9 cellular contexts compared by ENCODE assay signal in genomic region chr7:101077303-101078086, GRCh38. TPM values are rescaled to one million over a fixed set of nuclear protein-coding genes. Genes with fewer than 3 reads are reported as not detected.
A peak's percentile ranks its signal among the peaks of the same experiment; 100 is the strongest.
DNase-seq lines count a peak whose midpoint lies in the region; ATAC-seq and TF ChIP-seq lines count a peak whose summit lies in the region.
"Had no signal": no experiment of that assay in that cellular context is flagged by ENCODE, and none has a peak within 500 bp of the region (broad histone marks: within the 10 kb centered on the region; RNA-seq: fewer than 3 reads in every experiment).

No MANE protein-coding gene starts in this region.

- H4K20me1 ChIP-seq in SU-DHL-6 (ENCODE audit: low read depth, low read length): no peaks in the 10 kb centered on the region

- H3K79me2 ChIP-seq in SU-DHL-6 (ENCODE audit: insufficient read depth, low read length): no peaks in the 10 kb centered on the region

- intact Hi-C loops in sciatic nerve (cut with DNase I): no loop called here

- H3K4me1 ChIP-seq in right atrium auricular region: no peaks in the 10 kb centered on the region

- no peaks in the 10 kb centered on the region for H3K9me2 ChIP-seq in SU-DHL-6 (replicated peaks; ENCODE audit: insufficient read depth, low read length)

- no peaks in the 10 kb centered on the region; the same call in 1 of the 2 replicates for H3F3A ChIP-seq in SU-DHL-6 (ENCODE audit: insufficient read depth)

- no peaks in the 10 kb centered on the region for H3K27me3 ChIP-seq in SU-DHL-6 (ENCODE audit: low read length)
- H3K27me3 ChIP-seq in right atrium auricular region: no peaks in the 10 kb centered on the region

- H3K9me3 ChIP-seq in SU-DHL-6 (ENCODE audit: insufficient read depth, low read length) (no peaks in the 10 kb centered on the region), right atrium auricular region (no peaks in the 10 kb centered on the region)

- POLR2A ChIA-PET in activated naive CD8-positive, alpha-beta T cell treated with anti-CD3 and anti-CD28 coated beads, Interleukin-2, amount 10 ng/mL, durations not matched to agents 7 days and 5 days (lab: Charles Lee): interaction anchor here (0.6 to 0.8 kb wide), 3 partner anchors 188 to 321 kb away, joined by 3 read pairs; partner anchors contain the start of gene UFSP1

- no peaks in the 10 kb centered on the region for H3K9me3 Mint-ChIP-seq in HFFc6
- no peaks in the 10 kb centered on the region for H3K9me3 Mint-ChIP-seq in activated naive CD8-positive, alpha-beta T cell treated with anti-CD3 and anti-CD28 coated beads, Interleukin-2, amount 10 ng/mL, durations not matched to agents 7 days and 5 days

- DNase-seq in ELR (ENCODE audit: low read depth) (peak; percentile 78), HFFc6 (peak; percentile 80), NCI-H146 treated with DMSO at 0.1 percent for 48 hours (lab: John Stamatoyannopoulos, UW; ENCODE audit: unreplicated experiment) (peak; percentile 61), right atrium auricular region (ENCODE audit: low spot score) (peak; percentile 77), sciatic nerve (ENCODE audit: low spot score) (peak; percentile 87)
- peak; percentile 79 for DNase-seq in activated naive CD8-positive, alpha-beta T cell treated with anti-CD3 and anti-CD28 coated beads, Interleukin-2, amount 10 ng/mL, durations not matched to agents 7 days and 5 days

- H3K4me1 Mint-ChIP-seq in HFFc6 (ENCODE audit: low read depth): no peaks in the 10 kb centered on the region
- H3K4me1 Mint-ChIP-seq in activated naive CD8-positive, alpha-beta T cell treated with anti-CD3 and anti-CD28 coated beads, Interleukin-2, amount 10 ng/mL, durations not matched to agents 7 days and 5 days: peaks cover 4% of the 10 kb centered on the region

- no peaks in the 10 kb centered on the region for H3K36me3 ChIP-seq in SU-DHL-6 (ENCODE audit: low read length)
- no peaks in the 10 kb centered on the region for H3K36me3 ChIP-seq in right atrium auricular region

- H3K27ac ChIP-seq in SU-DHL-6 (ENCODE audit: low read depth, low read length) (no peak overlapping the region), right atrium auricular region (no peak overlapping the region)

- H3K36me3 Mint-ChIP-seq in HFFc6 (ENCODE audit: low read depth): no peaks in the 10 kb centered on the region
- no peaks in the 10 kb centered on the region for H3K36me3 Mint-ChIP-seq in activated naive CD8-positive, alpha-beta T cell treated with anti-CD3 and anti-CD28 coated beads, Interleukin-2, amount 10 ng/mL, durations not matched to agents 7 days and 5 days

- peak overlapping the region; percentile 29 for H3K27ac Mint-ChIP-seq in HFFc6
- no peak overlapping the region for H3K27ac Mint-ChIP-seq in activated naive CD8-positive, alpha-beta T cell treated with anti-CD3 and anti-CD28 coated beads, Interleukin-2, amount 10 ng/mL, durations not matched to agents 7 days and 5 days

- H3K9ac ChIP-seq in SU-DHL-6 (ENCODE audit: low read length): no peak overlapping the region

- no peak overlapping the region for H3K4me2 ChIP-seq in SU-DHL-6 (ENCODE audit: low read depth, low read length, poor library complexity, severe bottlenecking)

- H2AFZ ChIP-seq in SU-DHL-6 (ENCODE audit: low read depth, low read length, severe bottlenecking): no peak overlapping the region

- H3K4me3 Mint-ChIP-seq in HFFc6: no peak overlapping the region
- no peak overlapping the region for H3K4me3 Mint-ChIP-seq in activated naive CD8-positive, alpha-beta T cell treated with anti-CD3 and anti-CD28 coated beads, Interleukin-2, amount 10 ng/mL, durations not matched to agents 7 days and 5 days

- H3K4me3 ChIP-seq in SU-DHL-6 (ENCODE audit: insufficient read depth, low read length, poor library complexity, severe bottlenecking): no peak overlapping the region
- no peak overlapping the region for H3K4me3 ChIP-seq in right atrium auricular region

- H3K27me3 Mint-ChIP-seq in HFFc6 (ENCODE audit: insufficient read depth): peaks cover 17% of the 10 kb centered on the region
- H3K27me3 Mint-ChIP-seq in activated naive CD8-positive, alpha-beta T cell treated with anti-CD3 and anti-CD28 coated beads, Interleukin-2, amount 10 ng/mL, durations not matched to agents 7 days and 5 days: peaks cover 13% of the 10 kb centered on the region

- peak; percentile 96 for ATAC-seq in activated naive CD8-positive, alpha-beta T cell treated with anti-CD3 and anti-CD28 coated beads, Interleukin-2, amount 10 ng/mL, durations not matched to agents 7 days and 5 days (ENCODE audit: low read depth)
- peak; percentile 80 for ATAC-seq in sciatic nerve
- no peak for ATAC-seq in HG02840 (IDR thresholded peaks at IDR 0.05; ENCODE audit: low FRiP score, unreplicated experiment)

- TF ChIP-seq CTCF in HFFc6 (IDR thresholded peaks at IDR 0.05) (peak; percentile 90), SU-DHL-6 (IDR thresholded peaks at IDR 0.05; ENCODE audit: insufficient read depth, low read length, poor library complexity, severe bottlenecking) (peak; percentile 99), right atrium auricular region (IDR thresholded peaks at IDR 0.05) (peak; percentile 88)

RNA-seq across cellular contexts. Expression of gene TRIM56, which starts 7.8 kb away (rescaled TPM):
- 10 to 100 TPM; 17.8 to 20.6 (median 19.4) TPM for total RNA-seq in HFFc6 (2021; fragmentation: NEBNext Ultra II Directional; extraction: Animal tissue kit (Norgen Biotek cat#: 25700))
- total RNA-seq in activated naive CD8-positive, alpha-beta T cell treated with anti-CD3 and anti-CD28 coated beads, Interleukin-2, amount 10 ng/mL, durations not matched to agents 7 days and 5 days: 10 to 100 TPM; 77.4 to 77.8 TPM
- 10 to 100 TPM; 10.2 to 15.2 TPM for total RNA-seq in right atrium auricular region
- 47.1 TPM for total RNA-seq in sciatic nerve

RNA-seq across cellular contexts. Expression of gene SERPINE1, which starts 49.4 kb away (rescaled TPM):
- total RNA-seq in HFFc6 (2021; fragmentation: NEBNext Ultra II Directional; extraction: Animal tissue kit (Norgen Biotek cat#: 25700)): 1,000 to 10,000 TPM in 4 of 6 experiments, 100 to 1,000 TPM in 2; 906 to 2,092 (median 1,052) TPM
- under 1 TPM; 0.44 to 0.51 TPM for total RNA-seq in activated naive CD8-positive, alpha-beta T cell treated with anti-CD3 and anti-CD28 coated beads, Interleukin-2, amount 10 ng/mL, durations not matched to agents 7 days and 5 days
- total RNA-seq in right atrium auricular region: 10 to 100 TPM; 28.0 to 40.8 TPM
- total RNA-seq in sciatic nerve: 7.0 TPM

RNA-seq across cellular contexts. Expression of gene MUC17, which starts 57.6 kb away (rescaled TPM):
- total RNA-seq in HFFc6 (2021; fragmentation: NEBNext Ultra II Directional; extraction: Animal tissue kit (Norgen Biotek cat#: 25700)): not detected
- total RNA-seq in activated naive CD8-positive, alpha-beta T cell treated with anti-CD3 and anti-CD28 coated beads, Interleukin-2, amount 10 ng/mL, durations not matched to agents 7 days and 5 days: not detected
- total RNA-seq in right atrium auricular region (not detected), sciatic nerve (not detected)
- total RNA-seq: glomerular endothelial cell had no signal

Comparison
In these comparisons a context has a peak if more than half of its experiments do, and no peak if none do; other contexts are left out.
1. RNA of gene SERPINE1, which starts 49.4 kb away (total RNA-seq): 906 to 2,092 TPM in HFFc6; 28.0 to 40.8 TPM in right atrium auricular region, 7.0 TPM in sciatic nerve (single experiment) and 0.44 to 0.51 TPM in activated naive CD8-positive, alpha-beta T cell treated with anti-CD3 and anti-CD28 coated beads, Interleukin-2, amount 10 ng/mL, durations not matched to agents 7 days and 5 days; every median in the first group is over 10 times any median in the second.
2. Peak in every context shown above with its lines, with median percentiles within 50 percentile points of each other: DNase-seq and CTCF ChIP-seq.